8 cellular contexts compared by ENCODE assay signal in genomic region chr22:19477321-19478085, GRCh38. TPM values are rescaled to one million over a fixed set of nuclear protein-coding genes. Genes with fewer than 3 reads are reported as not detected.
DNase-seq lines count a peak whose midpoint lies in the region; ATAC-seq and TF ChIP-seq lines count a peak whose summit lies in the region.

No MANE protein-coding gene starts in this region.

- no peaks in the 10 kb centered on the region for H3K9me3 Mint-ChIP-seq in activated T-cell treated with anti-CD3 and anti-CD28 coated beads, Interleukin-2, amount 50 U/mL, for 72 hours
- H3K9me3 Mint-ChIP-seq in stimulated activated effector memory CD8-positive, alpha-beta T cell treated with anti-CD3 and anti-CD28 coated beads, Interleukin-12 subunit alpha, Interleukin-12 subunit beta, amount 100 ng/mL, for 72 hours = no peaks in the 10 kb centered on the region

- H3K36me3 ChIP-seq in gastroesophageal sphincter = peaks cover 0 to 27% of the 10 kb centered on the region in 2 donors

- TF ChIP-seq POLR2A in gastroesophageal sphincter (IDR thresholded peaks at IDR 0.05) (no peak), GM18505 (IDR thresholded peaks at IDR 0.05; ENCODE audit: borderline replicate concordance, extremely low read depth, insufficient read depth, insufficient read length) (no peak)

- TF ChIP-seq CTCF in gastroesophageal sphincter (IDR thresholded peaks at IDR 0.05) = no peak

- no peak for TF ChIP-seq EP300 in gastroesophageal sphincter (IDR thresholded peaks at IDR 0.05)

- no peaks in the 10 kb centered on the region for H3K27me3 Mint-ChIP-seq in activated T-cell treated with anti-CD3 and anti-CD28 coated beads, Interleukin-2, amount 50 U/mL, for 72 hours (ENCODE audit: low read depth)
- H3K27me3 Mint-ChIP-seq in T-helper 17 cell = no peaks in the 10 kb centered on the region

- DNase-seq in activated T-cell treated with anti-CD3 and anti-CD28 coated beads, Interleukin-2, amount 50 U/mL, for 72 hours = no peak
- DNase-seq in activated T-cell treated with anti-CD3 and anti-CD28 coated beads, Interleukin-2, amount 50 U/mL, for 48 hours = no peak
- no peak for DNase-seq in T-helper 17 cell
- DNase-seq in stimulated activated effector memory CD8-positive, alpha-beta T cell treated with anti-CD3 and anti-CD28 coated beads, Interleukin-12 subunit alpha, Interleukin-12 subunit beta, amount 100 ng/mL, for 72 hours (ENCODE audit: low spot score in 2 of 2) = no peak
- no peak for DNase-seq in NCI-H2196 (lab: John Stamatoyannopoulos, UW; ENCODE audit: unreplicated experiment)

- H3K4me1 ChIP-seq in gastroesophageal sphincter = peaks cover 0 to 39% (median 20%) of the 10 kb centered on the region in 3 donors

- no peaks in the 10 kb centered on the region for H3K27me3 ChIP-seq in gastroesophageal sphincter

- peak overlapping the region in 3 of 4 donors; percentile 90 to 97 (median 92) for H3K27ac ChIP-seq in gastroesophageal sphincter

- peak overlapping the region; percentile 87 to 100 for H3K4me3 Mint-ChIP-seq in activated T-cell treated with anti-CD3 and anti-CD28 coated beads, Interleukin-2, amount 50 U/mL, for 72 hours
- H3K4me3 Mint-ChIP-seq in T-helper 17 cell = peak overlapping the region; percentile 98
- H3K4me3 Mint-ChIP-seq in stimulated activated effector memory CD8-positive, alpha-beta T cell treated with anti-CD3 and anti-CD28 coated beads, Interleukin-12 subunit alpha, Interleukin-12 subunit beta, amount 100 ng/mL, for 72 hours = peak overlapping the region; percentile 98

- peak overlapping the region; percentile 80 to 92 for H3K4me3 ChIP-seq in gastroesophageal sphincter

- H3K4me1 Mint-ChIP-seq in activated T-cell treated with anti-CD3 and anti-CD28 coated beads, Interleukin-2, amount 50 U/mL, for 72 hours (ENCODE audit: low read depth) = peaks cover 40% of the 10 kb centered on the region
- H3K4me1 Mint-ChIP-seq in T-helper 17 cell = peaks cover 34% of the 10 kb centered on the region
- H3K4me1 Mint-ChIP-seq in stimulated activated effector memory CD8-positive, alpha-beta T cell treated with anti-CD3 and anti-CD28 coated beads, Interleukin-12 subunit alpha, Interleukin-12 subunit beta, amount 100 ng/mL, for 72 hours = peaks cover 45% of the 10 kb centered on the region

- no peak for ATAC-seq in activated T-cell treated with anti-CD3 and anti-CD28 coated beads, Interleukin-2, amount 50 U/mL, for 72 hours (replicated peaks in 1 of 2)
- no peak for ATAC-seq in T-helper 17 cell
- ATAC-seq in gastroesophageal sphincter = no peak
- no peak for ATAC-seq in stimulated activated effector memory CD8-positive, alpha-beta T cell treated with anti-CD3 and anti-CD28 coated beads, Interleukin-12 subunit alpha, Interleukin-12 subunit beta, amount 100 ng/mL, for 72 hours
- no peak for ATAC-seq in GM18505 (IDR thresholded peaks at IDR 0.05; ENCODE audit: unreplicated experiment)
- no peak for ATAC-seq in HG03025 (IDR thresholded peaks at IDR 0.05; ENCODE audit: low FRiP score, unreplicated experiment)

- H3K9me3 ChIP-seq in T-helper 17 cell (ENCODE audit: control insufficient read depth, low read length, poor library complexity, severe bottlenecking) (no peaks in the 10 kb centered on the region), gastroesophageal sphincter (no peaks in the 10 kb centered on the region)

- WGBS in gastroesophageal sphincter (ENCODE audit: low coverage in 1 of 2), 2 donors = 23% methylated on average over 5 of the region's 5 CpGs

- peaks cover 5 to 15% of the 10 kb centered on the region in 2 donors for H3K36me3 Mint-ChIP-seq in activated T-cell treated with anti-CD3 and anti-CD28 coated beads, Interleukin-2, amount 50 U/mL, for 72 hours (ENCODE audit: insufficient read depth in 2 of 2)
- H3K36me3 Mint-ChIP-seq in T-helper 17 cell (ENCODE audit: low read depth) = no peaks in the 10 kb centered on the region
- H3K36me3 Mint-ChIP-seq in stimulated activated effector memory CD8-positive, alpha-beta T cell treated with anti-CD3 and anti-CD28 coated beads, Interleukin-12 subunit alpha, Interleukin-12 subunit beta, amount 100 ng/mL, for 72 hours = peaks cover 64% of the 10 kb centered on the region

- H3K27ac Mint-ChIP-seq in activated T-cell treated with anti-CD3 and anti-CD28 coated beads, Interleukin-2, amount 50 U/mL, for 72 hours = peak overlapping the region; percentile 94
- H3K27ac Mint-ChIP-seq in T-helper 17 cell = peak overlapping the region; percentile 98
- H3K27ac Mint-ChIP-seq in stimulated activated effector memory CD8-positive, alpha-beta T cell treated with anti-CD3 and anti-CD28 coated beads, Interleukin-12 subunit alpha, Interleukin-12 subunit beta, amount 100 ng/mL, for 72 hours = peak overlapping the region; percentile 100

RNA-seq across cellular contexts. Expression of gene UFD1, which starts 1.5 kb away (rescaled TPM):
- 10 to 100 TPM; 68.3 to 78.6 TPM for total RNA-seq in activated T-cell treated with anti-CD3 and anti-CD28 coated beads, Interleukin-2, amount 50 U/mL, for 72 hours
- 10 to 100 TPM; 76.3 to 79.2 TPM for total RNA-seq in T-helper 17 cell
- 10 to 100 TPM; 22.7 to 56.2 (median 38.2) TPM for total RNA-seq in gastroesophageal sphincter

RNA-seq across cellular contexts. Expression of gene CDC45, which starts 2.2 kb away (rescaled TPM):
- 100 to 1,000 TPM; 119 to 144 TPM for total RNA-seq in activated T-cell treated with anti-CD3 and anti-CD28 coated beads, Interleukin-2, amount 50 U/mL, for 72 hours
- total RNA-seq in T-helper 17 cell = under 1 TPM; 0.32 to 0.37 TPM
- total RNA-seq in gastroesophageal sphincter = 1 to 10 TPM in 1 of 4 donors, not detected in 3; 2.1 TPM

RNA-seq across cellular contexts. Expression of gene C22orf39, which starts 30.0 kb away (rescaled TPM):
- total RNA-seq in activated T-cell treated with anti-CD3 and anti-CD28 coated beads, Interleukin-2, amount 50 U/mL, for 72 hours = 10 to 100 TPM; 34.3 to 40.6 TPM
- total RNA-seq in T-helper 17 cell = 10 to 100 TPM; 31.6 to 32.7 TPM
- total RNA-seq in gastroesophageal sphincter = 100 to 1,000 TPM in 2 of 4 donors, 10 to 100 TPM in 2; 69.4 to 107 (median 97.0) TPM

RNA-seq across cellular contexts. Expression of gene MRPL40, which starts 45.2 kb away (rescaled TPM):
- total RNA-seq in activated T-cell treated with anti-CD3 and anti-CD28 coated beads, Interleukin-2, amount 50 U/mL, for 72 hours = 10 to 100 TPM; 27.1 to 27.2 TPM
- total RNA-seq in T-helper 17 cell = 10 to 100 TPM; 10.2 to 11.1 TPM
- total RNA-seq in gastroesophageal sphincter = 10 to 100 TPM; 22.8 to 29.1 (median 25.8) TPM

RNA-seq across cellular contexts. Expression of gene HIRA, which starts 46.0 kb away (rescaled TPM):
- total RNA-seq in activated T-cell treated with anti-CD3 and anti-CD28 coated beads, Interleukin-2, amount 50 U/mL, for 72 hours = 10 to 100 TPM; 30.7 to 36.6 TPM
- 10 to 100 TPM; 23.1 to 24.9 TPM for total RNA-seq in T-helper 17 cell
- 10 to 100 TPM; 20.5 to 35.6 (median 26.0) TPM for total RNA-seq in gastroesophageal sphincter

Comparison
In these comparisons a context has a peak if more than half of its experiments do, and no peak if none do; other contexts are left out.
1. RNA of gene CDC45, which starts 2.2 kb away (total RNA-seq): 119 to 144 TPM in activated T-cell treated with anti-CD3 and anti-CD28 coated beads, Interleukin-2, amount 50 U/mL, for 72 hours; 0.32 to 0.37 TPM in T-helper 17 cell and 2.1 TPM in gastroesophageal sphincter; every median in the first group is over 10 times any median in the second.
2. Peak in every context shown above with its lines, with median percentiles within 50 percentile points of each other: H3K27ac Mint-ChIP-seq and H3K4me3 Mint-ChIP-seq.